9 cellular contexts compared by ENCODE assay signal in the genomic region with DNA sequence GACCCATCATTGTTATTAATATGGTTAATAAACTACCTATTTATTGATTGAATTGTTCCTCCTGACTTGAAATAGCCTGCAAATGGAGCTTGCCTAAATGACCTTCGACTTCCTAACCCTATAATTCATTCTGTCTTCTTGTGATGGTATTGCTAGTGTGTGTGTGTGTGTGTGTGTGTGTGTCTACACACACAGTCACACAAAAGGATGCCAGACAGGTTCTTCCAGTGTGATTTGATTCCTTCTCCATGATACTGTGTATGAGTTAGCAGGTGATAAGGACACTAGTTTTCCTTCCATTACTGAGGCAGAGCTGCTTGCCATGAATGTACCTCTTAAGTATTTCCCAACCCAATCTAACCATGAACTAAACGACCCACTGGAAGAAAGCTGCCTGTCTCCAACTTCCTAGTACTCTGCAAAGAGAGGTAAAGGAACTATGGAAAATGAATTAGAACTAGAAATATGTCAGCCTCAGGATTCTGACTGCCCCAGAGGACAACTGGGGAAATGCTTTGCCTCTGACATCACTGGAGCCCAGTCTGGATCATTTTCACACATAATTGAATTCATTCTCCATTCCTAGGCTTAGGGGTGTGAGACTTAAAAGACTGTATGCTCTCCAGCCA. TPM values are rescaled to one million over a fixed set of nuclear protein-coding genes. Genes with fewer than 3 reads are reported as not detected.
A peak's percentile ranks its signal among the peaks of the same experiment; 100 is the strongest.
DNase-seq lines count a peak whose midpoint lies in the region; ATAC-seq and TF ChIP-seq lines count a peak whose summit lies in the region.
"Had no signal": no experiment of that assay in that cellular context is flagged by ENCODE, and none has a peak within 500 bp of the region (broad histone marks: within the 10 kb centered on the region; RNA-seq: fewer than 3 reads in every experiment).

No MANE protein-coding gene starts in this region.

- peak; percentile 8 for DNase-seq in NCI-H2196 (lab: John Stamatoyannopoulos, UW; ENCODE audit: unreplicated experiment)
- no peak for DNase-seq in NCI-H2196 treated with DMSO at 0.1 percent for 48 hours (lab: John Stamatoyannopoulos, UW; ENCODE audit: unreplicated experiment)
- DNase-seq in activated CD8-positive, alpha-beta T cell treated with anti-CD3 and anti-CD28 coated beads, Interleukin-2, amount 10 ng/mL, durations not matched to agents 7 days and 5 days = no peak
- DNase-seq in left ventricle myocardium inferior = no peak
- no peak for DNase-seq in testis

- H3K9ac ChIP-seq in subcutaneous abdominal adipose tissue (ENCODE audit: low read length in 5 of 5) = no peak overlapping the region

- no peak for ATAC-seq in activated CD8-positive, alpha-beta T cell treated with anti-CD3 and anti-CD28 coated beads, Interleukin-2, amount 10 ng/mL, durations not matched to agents 7 days and 5 days
- ATAC-seq in HG02571 (IDR thresholded peaks at IDR 0.05; ENCODE audit: unreplicated experiment) = no peak
- ATAC-seq in HG03196 (IDR thresholded peaks at IDR 0.05; ENCODE audit: unreplicated experiment) = no peak

- intact Hi-C loops in left ventricle myocardium inferior (cut with micrococcal nuclease) (no loop called here), testis (cut with DNase I; ENCODE audit: low total_unique reads) (no loop called here)

- H3K9me3 Mint-ChIP-seq in activated CD8-positive, alpha-beta T cell treated with anti-CD3 and anti-CD28 coated beads, Interleukin-2, amount 10 ng/mL, durations not matched to agents 7 days and 5 days (ENCODE audit: insufficient read depth) = no peaks in the 10 kb centered on the region

- H3K27me3 Mint-ChIP-seq in activated CD8-positive, alpha-beta T cell treated with anti-CD3 and anti-CD28 coated beads, Interleukin-2, amount 10 ng/mL, durations not matched to agents 7 days and 5 days (ENCODE audit: low read depth) = no peaks in the 10 kb centered on the region

- TF ChIP-seq CTCF in left ventricle myocardium inferior (IDR thresholded peaks at IDR 0.05; ENCODE audit: borderline replicate concordance) = peak; percentile 34
- TF ChIP-seq CTCF in testis (IDR thresholded peaks at IDR 0.05) = no peak

- H3K27ac Mint-ChIP-seq in activated CD8-positive, alpha-beta T cell treated with anti-CD3 and anti-CD28 coated beads, Interleukin-2, amount 10 ng/mL, durations not matched to agents 7 days and 5 days = peak overlapping the region; percentile 51

- no peak overlapping the region for H3K4me3 Mint-ChIP-seq in activated CD8-positive, alpha-beta T cell treated with anti-CD3 and anti-CD28 coated beads, Interleukin-2, amount 10 ng/mL, durations not matched to agents 7 days and 5 days

- H3K36me3 Mint-ChIP-seq in activated CD8-positive, alpha-beta T cell treated with anti-CD3 and anti-CD28 coated beads, Interleukin-2, amount 10 ng/mL, durations not matched to agents 7 days and 5 days (ENCODE audit: low read depth) = peaks cover 35% of the 10 kb centered on the region

- TF ChIP-seq POLR2A in testis (IDR thresholded peaks at IDR 0.05) = no peak

- peaks cover 43% of the 10 kb centered on the region for H3K4me1 Mint-ChIP-seq in activated CD8-positive, alpha-beta T cell treated with anti-CD3 and anti-CD28 coated beads, Interleukin-2, amount 10 ng/mL, durations not matched to agents 7 days and 5 days (ENCODE audit: low read depth)

- H3K4me1 ChIP-seq in left ventricle myocardium inferior = peaks cover 40% of the 10 kb centered on the region
- peaks cover 7 to 34% (median 18%) of the 10 kb centered on the region in 5 donors for H3K4me1 ChIP-seq in subcutaneous abdominal adipose tissue (ENCODE audit: control insufficient read depth in 5 of 5, insufficient read depth in 5 of 5, low read length in 5 of 5)
- H3K4me1 ChIP-seq in testis = no peaks in the 10 kb centered on the region

- H3K9me3 ChIP-seq in left ventricle myocardium inferior (replicated peaks) = no peaks in the 10 kb centered on the region
- H3K9me3 ChIP-seq in subcutaneous abdominal adipose tissue (ENCODE audit: control insufficient read depth in 5 of 5, low read length in 5 of 5) = no peaks in the 10 kb centered on the region
- H3K9me3 ChIP-seq in testis = no peaks in the 10 kb centered on the region

- H3K4me3 ChIP-seq in left ventricle myocardium inferior (no peak overlapping the region), subcutaneous abdominal adipose tissue (ENCODE audit: low read depth in 1 of 5, low read length in 5 of 5) (peak overlapping the region in 1 of 5 donors; percentile 4), testis (no peak overlapping the region)

- no peaks in the 10 kb centered on the region for H3K27me3 ChIP-seq in left ventricle myocardium inferior (ENCODE audit: low read depth)
- no peaks in the 10 kb centered on the region for H3K27me3 ChIP-seq in subcutaneous abdominal adipose tissue (ENCODE audit: control insufficient read depth in 5 of 5, insufficient read depth in 4 of 5, low read length in 5 of 5)
- no peaks in the 10 kb centered on the region for H3K27me3 ChIP-seq in testis

- POLR2A ChIA-PET in activated CD8-positive, alpha-beta T cell treated with anti-CD3 and anti-CD28 coated beads, Interleukin-2, amount 10 ng/mL, durations not matched to agents 7 days and 5 days (lab: Charles Lee) = interaction anchor here (0.7 to 1.3 kb wide), 3 partner anchors 18 to 144 kb away, joined by 3 to 4 read pairs (median 3); a partner anchor contains a TSS

- CTCF ChIA-PET in activated CD8-positive, alpha-beta T cell treated with anti-CD3 and anti-CD28 coated beads, Interleukin-2, amount 10 ng/mL, durations not matched to agents 7 days and 5 days (lab: Charles Lee) = interaction anchor here (0.8 to 1.9 kb wide), 9 partner anchors 10 to 208 kb away, joined by 3 to 16 read pairs (median 6); a partner anchor contains a TSS

- WGBS in testis, 2 donors = 64 to 65% methylated on average over 2 of the region's 2 CpGs

- peaks cover 35% of the 10 kb centered on the region for H3K36me3 ChIP-seq in left ventricle myocardium inferior
- H3K36me3 ChIP-seq in subcutaneous abdominal adipose tissue (ENCODE audit: control insufficient read depth in 5 of 5, insufficient read depth in 5 of 5, low read length in 5 of 5) = peaks cover 0 to 32% (median 27%) of the 10 kb centered on the region in 5 donors
- H3K36me3 ChIP-seq in testis (ENCODE audit: low read depth, missing control alignments) = no peaks in the 10 kb centered on the region

- peak overlapping the region; percentile 59 for H3K27ac ChIP-seq in left ventricle myocardium inferior (replicated peaks)
- peak overlapping the region; percentile 71 for H3K27ac ChIP-seq in subcutaneous abdominal adipose tissue (ENCODE audit: low read depth, low read length)
- no peak overlapping the region for H3K27ac ChIP-seq in testis
- H3K27ac ChIP-seq: C4-2B had no signal

RNA-seq across cellular contexts. Expression of a gene that starts 3.5 kb away (rescaled TPM):
- 100 to 1,000 TPM; 103 to 110 TPM for total RNA-seq in activated CD8-positive, alpha-beta T cell treated with anti-CD3 and anti-CD28 coated beads, Interleukin-2, amount 10 ng/mL, durations not matched to agents 7 days and 5 days
- total RNA-seq in left ventricle myocardium inferior = 0.55 TPM
- total RNA-seq in testis = 10 to 100 TPM; 12.4 to 22.8 TPM
- 14.7 TPM for polyA plus RNA-seq in testis (ENCODE audit: insufficient read depth, low read depth, low replicate concordance)

RNA-seq across cellular contexts. Expression of a gene that starts 24.8 kb away (rescaled TPM):
- 10 to 100 TPM; 61.1 to 63.2 TPM for total RNA-seq in activated CD8-positive, alpha-beta T cell treated with anti-CD3 and anti-CD28 coated beads, Interleukin-2, amount 10 ng/mL, durations not matched to agents 7 days and 5 days
- 17.1 TPM for total RNA-seq in left ventricle myocardium inferior
- 10 to 100 TPM; 65.5 to 66.0 TPM for total RNA-seq in testis
- 49.8 TPM for polyA plus RNA-seq in testis (ENCODE audit: insufficient read depth, low read depth, low replicate concordance)

Comparison
In these comparisons a context has a peak if more than half of its experiments do, and no peak if none do; other contexts are left out.
1. H3K27ac ChIP-seq: peak in left ventricle myocardium inferior (single experiment) and subcutaneous abdominal adipose tissue (single experiment); none in testis (0 of 2).